9 cellular contexts compared by ENCODE assay signal in the genomic region with DNA sequence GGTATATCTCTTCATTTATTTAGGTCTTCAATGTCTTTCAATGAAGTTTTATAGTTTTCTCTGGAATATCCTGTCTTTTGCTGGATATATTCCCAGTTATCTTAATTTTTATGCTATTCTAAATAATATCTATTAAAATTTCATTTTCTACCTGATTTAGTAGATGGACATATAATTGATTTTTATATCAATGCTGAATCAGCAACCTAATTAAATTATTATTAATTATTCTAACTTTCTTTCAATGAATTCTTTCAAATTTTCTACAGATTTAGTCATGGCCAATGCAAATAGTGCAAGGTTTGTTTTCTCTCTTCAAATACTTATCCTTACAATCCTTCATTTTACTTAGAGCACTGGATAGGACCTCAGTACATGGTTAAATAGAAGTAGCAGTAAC.
"Had no signal": no experiment of that assay in that cellular context is flagged by ENCODE, and none has a peak within 500 bp of the region (broad histone marks: within the 10 kb centered on the region; RNA-seq: fewer than 3 reads in every experiment).

No MANE protein-coding gene starts in this region.

- H3K27ac Mint-ChIP-seq: GM23338 had no signal

- H3K9me3 Mint-ChIP-seq: GM23338, H9 had no signal

- H3K27ac ChIP-seq: HL-60, KMS-11 had no signal

- ATAC-seq: GM23338 had no signal

- H3K9ac ChIP-seq: KMS-11 had no signal

- H3K4me2 ChIP-seq: GM23338, KMS-11 had no signal

- H3K4me3 ChIP-seq: GM23338 had no signal

- FAIRE-seq: H1, H54 had no signal

- DNase-seq: H9, HCEC 1CT, IMR-90, KBM-7 had no signal

- H3K4me3 Mint-ChIP-seq: GM23338, H9 had no signal

- H2AFZ ChIP-seq: GM23338 had no signal
